In the genomic region with DNA sequence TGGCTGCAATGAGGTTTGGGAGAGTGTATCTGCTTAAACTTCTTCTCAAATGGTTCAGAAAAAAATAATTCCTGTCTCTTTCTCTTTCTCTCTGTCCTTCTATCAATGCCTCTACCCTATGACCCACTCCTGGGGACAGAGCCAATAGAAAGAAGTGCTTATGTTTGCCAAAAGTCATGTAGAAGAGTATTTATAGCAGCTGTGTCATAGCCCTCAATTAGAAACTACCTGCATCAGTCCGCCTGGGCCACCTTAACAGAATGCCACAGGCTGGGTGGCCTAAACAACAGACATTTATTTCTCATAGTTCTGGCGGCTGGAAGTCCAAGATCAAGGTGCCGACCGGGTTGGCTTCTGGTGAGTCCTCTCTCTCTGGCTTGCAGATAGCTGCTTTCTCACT, we compare ENCODE assay signal across 22 cellular contexts.
"Had no signal": no experiment of that assay in that cellular context is flagged by ENCODE, and none has a peak within 500 bp of the region (broad histone marks: within the 10 kb centered on the region; RNA-seq: fewer than 3 reads in every experiment).

No MANE protein-coding gene starts in this region.

- H3K27ac ChIP-seq: brain microvascular endothelial cell, parathyroid adenoma, upper lobe of left lung, VCaP had no signal

- H3K4me3 ChIP-seq: lung, upper lobe of left lung had no signal

- H2AFZ ChIP-seq: parathyroid adenoma had no signal

- ATAC-seq: activated CD8-positive, alpha-beta T cell treated with anti-CD3 and anti-CD28 coated beads, Interleukin-2, amount 10 ng/mL, durations not matched to agents 7 days and 5 days; activated naive CD8-positive, alpha-beta T cell treated with anti-CD3 and anti-CD28 coated beads, Interleukin-2, amount 50 U/mL, for 24 hours; esophagus mucosa; sciatic nerve had no signal

- DNase-seq: activated CD4-positive, alpha-beta T cell treated with anti-CD3 and anti-CD28 coated beads, Interleukin-2, amount 50 U/mL, for 1 hour; activated CD8-positive, alpha-beta T cell treated with anti-CD3 and anti-CD28 coated beads, Interleukin-2, amount 10 ng/mL, durations not matched to agents 7 days and 5 days; activated gamma-delta T cell; activated naive CD4-positive, alpha-beta T cell treated with anti-CD3 and anti-CD28 coated beads, Interleukin-2, amount 50 U/mL, for 16 hours; activated naive CD8-positive, alpha-beta T cell treated with anti-CD3 and anti-CD28 coated beads, Interleukin-2, amount 50 U/mL, for 24 hours; aorta; brain microvascular endothelial cell; central memory CD4-positive, alpha-beta T cell; dermis blood vessel endothelial cell; effector memory CD4-positive, alpha-beta T cell; islet precursor cell; naive B cell; nucleus accumbens; stimulated activated CD4-positive, alpha-beta T cell treated with anti-CD3 and anti-CD28 coated beads, Interleukin-4, amount 100 ng/mL, for 24 hours; stimulated activated naive CD4-positive, alpha-beta T cell treated with Interleukin-2 at 50 U/mL for 16 hours; upper lobe of left lung had no signal

- H3K79me2 ChIP-seq: parathyroid adenoma had no signal

- H3K36me3 ChIP-seq: brain microvascular endothelial cell, upper lobe of left lung had no signal

- H3K9ac ChIP-seq: parathyroid adenoma had no signal

- H3K9me3 ChIP-seq: upper lobe of left lung had no signal

- H3K27me3 ChIP-seq: brain microvascular endothelial cell, upper lobe of left lung had no signal

- H3K4me1 ChIP-seq: parathyroid adenoma had no signal

- FAIRE-seq: frontal cortex had no signal
